ENCODE assay signal across 1 cellular context in genomic region chr15:85905626-85906025, GRCh38.
TF ChIP-seq lines count a peak whose summit lies in the region.

No MANE protein-coding gene starts in this region.

TF ChIP-seq in H1, 55 proteins besides CTCF, POLR2A, EP300 and RAD21 (continued from another document):
- TF ChIP-seq RBBP5 (IDR thresholded peaks at IDR 0.05; ENCODE audit: borderline replicate concordance, low read depth, low read length), result no peak
- TF ChIP-seq JUN (IDR thresholded peaks at IDR 0.05; ENCODE audit: low read depth, low read length), result no peak
- no peak for TF ChIP-seq USF2 (IDR thresholded peaks at IDR 0.05; ENCODE audit: low read length)
- TF ChIP-seq GTF2F1 (IDR thresholded peaks at IDR 0.05; ENCODE audit: borderline replicate concordance, low read depth, low read length), result no peak
